ENCODE assay signal across 8 cellular contexts in the genomic region with DNA sequence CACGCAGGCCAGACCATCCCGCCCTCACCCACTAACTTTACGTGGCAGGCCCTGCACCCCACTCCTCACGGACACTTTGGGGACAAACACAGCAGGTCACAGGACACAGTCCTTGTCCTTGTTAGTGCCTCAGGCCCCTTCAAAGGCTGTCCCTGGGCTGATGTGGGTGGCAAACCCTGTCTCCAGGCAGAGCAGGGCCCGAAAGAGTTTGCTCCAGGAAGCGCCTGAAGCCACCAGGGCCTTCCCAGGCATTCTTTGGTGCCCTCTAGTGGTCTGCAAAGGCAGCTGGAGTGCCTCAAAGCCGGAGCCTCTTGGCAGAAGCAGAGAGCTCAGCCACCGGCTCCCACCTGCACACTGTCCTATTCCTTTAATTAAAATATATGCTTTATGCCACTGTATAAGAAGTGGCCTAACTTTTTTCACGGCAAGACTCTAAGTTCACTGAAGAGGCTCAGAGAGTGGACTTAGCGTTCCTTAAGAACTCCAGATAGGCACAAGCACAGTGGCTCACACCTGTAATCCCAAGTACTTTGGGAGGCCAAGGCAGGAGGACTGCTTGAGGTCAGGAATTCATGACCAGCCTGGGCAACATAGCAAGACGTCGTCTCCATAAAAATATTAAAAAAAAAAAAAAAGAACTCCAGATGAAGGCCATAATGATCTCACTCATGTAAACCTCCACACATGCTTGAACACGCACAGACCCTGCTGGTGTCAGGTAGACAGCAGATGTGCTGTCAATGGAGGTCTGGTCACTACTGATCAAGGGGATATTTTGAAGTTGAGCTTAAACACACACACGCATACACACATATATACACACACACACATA. TPM values are rescaled to one million over a fixed set of nuclear protein-coding genes. Genes with fewer than 3 reads are reported as not detected.
A peak's percentile ranks its signal among the peaks of the same experiment; 100 is the strongest.
DNase-seq lines count a peak whose midpoint lies in the region; ATAC-seq and TF ChIP-seq lines count a peak whose summit lies in the region.

No MANE protein-coding gene starts in this region.

- ATAC-seq in right cardiac atrium: peak; percentile 70 to 76
- peak; percentile 88 for ATAC-seq in aorta (ENCODE audit: low FRiP score)
- no peak for ATAC-seq in HG03521 (IDR thresholded peaks at IDR 0.05; ENCODE audit: unreplicated experiment)

- intact Hi-C loops in right cardiac atrium (cut with DNase I): loop anchor here (2.0 to 5.0 kb wide), 4 partner anchors 83 to 173 kb away; partner anchors contain the start of gene MYH9 (in 1 of the 4)
- intact Hi-C loops in aorta (cut with DNase I): loop anchor here (2.0 to 5.0 kb wide), 4 partner anchors 148 to 168 kb away; no protein-coding TSS in a partner anchor

- H3K27ac ChIP-seq in right cardiac atrium (ENCODE audit: low read length): peak overlapping the region; percentile 4
- peak overlapping the region in 1 of 2 donors; percentile 90 for H3K27ac ChIP-seq in aorta (ENCODE audit: low read depth in 1 of 2, low read length in 2 of 2)

- DNase-seq in GM10266 (ENCODE audit: extremely low spot score): peak; percentile 82
- peak; percentile 89 for DNase-seq in NAMALWA (ENCODE audit: low spot score)
- DNase-seq in T-helper 22 cell (ENCODE audit: low read depth): peak; percentile 68
- DNase-seq in anterior cingulate cortex (lab: John Stamatoyannopoulos, UW): peak in 56 of 58 donors; percentile 11 to 87 (median 66)
- DNase-seq in right cardiac atrium: peak; percentile 79 to 89 (median 88)
- no peak for DNase-seq in retinal pigment epithelial cell (ENCODE audit: low read depth)
- DNase-seq in aorta: peak; percentile 89 to 90

- H3K27me3 ChIP-seq in right cardiac atrium (ENCODE audit: control insufficient read depth, insufficient read depth) (no peaks in the 10 kb centered on the region), aorta (ENCODE audit: control insufficient read depth in 1 of 2, insufficient read depth in 2 of 2, low read length in 1 of 2) (no peaks in the 10 kb centered on the region)

- TF ChIP-seq CTCF in GM10266 (IDR thresholded peaks at IDR 0.05; ENCODE audit: control insufficient read depth, insufficient read depth, low read depth, missing control alignments) (peak; percentile 97), retinal pigment epithelial cell (conservative IDR thresholded peaks at IDR 0.05; ENCODE audit: low read depth, low read length) (peak; percentile 98)

- H3K4me3 ChIP-seq in right cardiac atrium (ENCODE audit: low read length) (no peak overlapping the region), retinal pigment epithelial cell (ENCODE audit: low read length) (no peak overlapping the region), aorta (ENCODE audit: low read length in 2 of 2) (no peak overlapping the region)

- 42% methylated on average over 14 of the region's 14 CpGs for WGBS in right cardiac atrium
- 25 to 26% methylated on average over 14 of the region's 14 CpGs for WGBS in aorta, 2 donors

- H3K4me1 ChIP-seq in right cardiac atrium (ENCODE audit: control insufficient read depth, insufficient read depth, low read length): peaks cover 2% of the 10 kb centered on the region
- H3K4me1 ChIP-seq in aorta (ENCODE audit: control insufficient read depth in 1 of 2, insufficient read depth in 2 of 2, low read length in 2 of 2): no peaks in the 10 kb centered on the region

- H3K9me3 ChIP-seq in right cardiac atrium (ENCODE audit: control insufficient read depth, low read length) (no peaks in the 10 kb centered on the region), aorta (ENCODE audit: control insufficient read depth, low read length) (no peaks in the 10 kb centered on the region)

- no peaks in the 10 kb centered on the region for H3K36me3 ChIP-seq in aorta (ENCODE audit: control insufficient read depth in 1 of 2, insufficient read depth in 2 of 2, low read length in 1 of 2)

RNA-seq across cellular contexts. Expression of gene TXN2, which starts 11.1 kb away (rescaled TPM):
- total RNA-seq in right cardiac atrium (100 to 1,000 TPM in 3 of 4 donors, 10 to 100 TPM in 1; 95.4 to 114 (median 105) TPM), aorta (10 to 100 TPM; 29.6 to 42.3 TPM)
- polyA plus RNA-seq in right cardiac atrium (133 TPM), aorta (10 to 100 TPM; 54.2 to 72.6 TPM)

RNA-seq across cellular contexts. Expression of gene FOXRED2, which starts 36.5 kb away (rescaled TPM):
- total RNA-seq in right cardiac atrium: 1 to 10 TPM; 4.7 to 9.0 (median 7.6) TPM
- 3.8 TPM for polyA plus RNA-seq in right cardiac atrium
- 10 to 100 TPM in 1 of 2 donors, 1 to 10 TPM in 1; 4.6 to 11.1 TPM for total RNA-seq in aorta
- 1 to 10 TPM; 1.6 to 2.5 TPM for polyA plus RNA-seq in aorta

RNA-seq across cellular contexts. Expression of gene EIF3D, which starts 58.6 kb away (rescaled TPM):
- total RNA-seq in right cardiac atrium (10 to 100 TPM; 68.5 to 92.0 (median 83.5) TPM), aorta (100 to 1,000 TPM; 122 to 146 TPM)
- polyA plus RNA-seq in right cardiac atrium (67.6 TPM), aorta (100 to 1,000 TPM; 157 to 236 TPM)
